In genomic region chr11:10857604-10858504, GRCh38 we compare ENCODE assay signal across 1 cellular context.
TF ChIP-seq lines count a peak whose summit lies in the region.

Gene ZBED5 (minus strand): TSS chr11:10858053. CDS start chr11:10854945, 3,108 bp downstream.

TF ChIP-seq in HepG2, 621 proteins besides CTCF, POLR2A, EP300 and RAD21 (continued from another document and continues in another):
- TF ChIP-seq DZIP1 (CRISPR knock-in tag; IDR thresholded peaks at IDR 0.05) (no peak), RFX1 (IDR thresholded peaks at IDR 0.05) (peak; percentile 20; the same call in 1 of the 2 replicates), NR2F6 (IDR thresholded peaks at IDR 0.05) (no peak), NR2F6 (CRISPR knock-in tag; IDR thresholded peaks at IDR 0.05) (no peak), HNF1B (CRISPR knock-in tag; IDR thresholded peaks at IDR 0.05) (no peak; the same call in 1 of the 2 replicates), GABPA (IDR thresholded peaks at IDR 0.05; ENCODE audit: low read depth, low read length) (no peak), GABPA (CRISPR knock-in tag; IDR thresholded peaks at IDR 0.05; ENCODE audit: low read depth) (0 out of 2 replicates have a peak, but pooled peaks have one; percentile 23), ZBTB21 (CRISPR knock-in tag; IDR thresholded peaks at IDR 0.05) (no peak), PLRG1 (conservative IDR thresholded peaks at IDR 0.05) (no peak), TGIF2 (CRISPR knock-in tag; IDR thresholded peaks at IDR 0.05) (no peak; the same call in 1 of the 2 replicates), PRDM15 (CRISPR knock-in tag; IDR thresholded peaks at IDR 0.05) (0 out of 2 replicates have a peak, but pooled peaks have one; percentile 17), PAF1 (CRISPR knock-in tag; IDR thresholded peaks at IDR 0.05) (no peak), HDAC1 (CRISPR knock-in tag; IDR thresholded peaks at IDR 0.05) (peak; percentile 51; the same call in 1 of the 2 replicates), CENPBD1 (CRISPR knock-in tag; IDR thresholded peaks at IDR 0.05; ENCODE audit: borderline replicate concordance, low read depth) (no peak), ZNF746 (CRISPR knock-in tag; IDR thresholded peaks at IDR 0.05) (no peak), UBTF (CRISPR knock-in tag; IDR thresholded peaks at IDR 0.05) (no peak; the same call in 1 of the 2 replicates), ARNTL (CRISPR knock-in tag; IDR thresholded peaks at IDR 0.05) (peak; percentile 25), ZNF331 (CRISPR knock-in tag; IDR thresholded peaks at IDR 0.05) (0 out of 2 replicates have a peak, but pooled peaks have one; percentile 39), ISL2 (CRISPR knock-in tag; IDR thresholded peaks at IDR 0.05) (no peak; the same call in none of the 2 replicates), U2AF2 (IDR thresholded peaks at IDR 0.05; ENCODE audit: low read depth, low read length) (peak; percentile 39; the same call in 1 of the 2 replicates), CBX2 (IDR thresholded peaks at IDR 0.05; ENCODE audit: low read depth, low read length) (no peak), CBX2 (CRISPR knock-in tag; IDR thresholded peaks at IDR 0.05; ENCODE audit: low read depth) (no peak), TMF1 (CRISPR knock-in tag; IDR thresholded peaks at IDR 0.05; ENCODE audit: low read depth) (no peak), ZFY (CRISPR knock-in tag; IDR thresholded peaks at IDR 0.05) (peak; percentile 91), SP2 (CRISPR knock-in tag; IDR thresholded peaks at IDR 0.05) (peak; percentile 95), CENPT (CRISPR knock-in tag; IDR thresholded peaks at IDR 0.05; ENCODE audit: low read depth) (no peak), RBM22 (optimal IDR thresholded peaks at IDR 0.05; ENCODE audit: low read length) (no peak), IRF9 (CRISPR knock-in tag; IDR thresholded peaks at IDR 0.05; ENCODE audit: borderline replicate concordance) (no peak; the same call in 1 of the 2 replicates), MTF2 (CRISPR knock-in tag; IDR thresholded peaks at IDR 0.05; ENCODE audit: borderline replicate concordance) (peak; percentile 95), ZNF749 (CRISPR knock-in tag; IDR thresholded peaks at IDR 0.05; ENCODE audit: borderline replicate concordance) (peak; percentile 43; the same call in 1 of the 2 replicates), ZSCAN22 (CRISPR knock-in tag; IDR thresholded peaks at IDR 0.05) (no peak), SKI (IDR thresholded peaks at IDR 0.05; ENCODE audit: partially characterized antibody) (no peak), ZNF556 (CRISPR knock-in tag; IDR thresholded peaks at IDR 0.05; ENCODE audit: borderline replicate concordance) (no peak), JARID2 (CRISPR knock-in tag; IDR thresholded peaks at IDR 0.05; ENCODE audit: insufficient replicate concordance) (no peak), ZNF775 (CRISPR knock-in tag; IDR thresholded peaks at IDR 0.05; ENCODE audit: borderline replicate concordance) (no peak), RXRB (CRISPR knock-in tag; IDR thresholded peaks at IDR 0.05; ENCODE audit: borderline replicate concordance) (peak; percentile 8; the same call in 1 of the 2 replicates), ZBTB10 (CRISPR knock-in tag; IDR thresholded peaks at IDR 0.05; ENCODE audit: borderline replicate concordance) (no peak), ZBTB43 (CRISPR knock-in tag; conservative IDR thresholded peaks at IDR 0.05) (no peak), ZHX1 (CRISPR knock-in tag; IDR thresholded peaks at IDR 0.05; ENCODE audit: low read depth) (peak; percentile 79; the same call in 1 of the 2 replicates), ZNF446 (CRISPR knock-in tag; IDR thresholded peaks at IDR 0.05) (no peak), ZNF713 (CRISPR knock-in tag; IDR thresholded peaks at IDR 0.05) (0 out of 2 replicates have a peak, but pooled peaks have one; percentile 10), POGZ (CRISPR knock-in tag; IDR thresholded peaks at IDR 0.05) (peak; percentile 62), ZNF367 (CRISPR knock-in tag; IDR thresholded peaks at IDR 0.05; ENCODE audit: borderline replicate concordance) (peak; percentile 70; the same call in 1 of the 2 replicates), ZNF792 (CRISPR knock-in tag; IDR thresholded peaks at IDR 0.05) (peak; percentile 77; the same call in 1 of the 2 replicates), CCAR2 (optimal IDR thresholded peaks at IDR 0.05; ENCODE audit: low read depth, low read length) (no peak)
